Comparison of ENCODE assay signal across 7 cellular contexts in genomic region chr16:68311316-68311620, GRCh38. TPM values are rescaled to one million over a fixed set of nuclear protein-coding genes. Genes with fewer than 3 reads are reported as not detected.
DNase-seq lines count a peak whose midpoint lies in the region; ATAC-seq and TF ChIP-seq lines count a peak whose summit lies in the region.

No MANE protein-coding gene starts in this region.

- ATAC-seq in GM18867 (IDR thresholded peaks at IDR 0.05; ENCODE audit: unreplicated experiment) (peak; percentile 56), GM18505 (IDR thresholded peaks at IDR 0.05; ENCODE audit: unreplicated experiment) (no peak)

- intact Hi-C loops in breast epithelium (cut with DNase I; ENCODE audit: low total_unique reads): no loop called here

- TF ChIP-seq POLR2A in breast epithelium (IDR thresholded peaks at IDR 0.05): no peak
- TF ChIP-seq POLR2A in GM18505 (IDR thresholded peaks at IDR 0.05; ENCODE audit: borderline replicate concordance, extremely low read depth, insufficient read depth, insufficient read length): no peak

- H3K36me3 ChIP-seq in breast epithelium: no peaks in the 10 kb centered on the region
- peaks cover 31% of the 10 kb centered on the region for H3K36me3 ChIP-seq in muscle layer of colon (ENCODE audit: insufficient read depth, low read length)

- H3K9me3 ChIP-seq in breast epithelium (no peaks in the 10 kb centered on the region), muscle layer of colon (ENCODE audit: low read length) (no peaks in the 10 kb centered on the region)

- H3K4me3 ChIP-seq in breast epithelium (peak overlapping the region; percentile 78 to 99 (median 84)), muscle layer of colon (ENCODE audit: low read depth in 1 of 2, low read length in 2 of 2) (peak overlapping the region; percentile 77 to 89)

- peak overlapping the region; percentile 34 for H3K9ac ChIP-seq in muscle layer of colon (ENCODE audit: low read length)

- peak overlapping the region; percentile 84 to 85 for H3K27ac ChIP-seq in breast epithelium
- peak overlapping the region; percentile 43 for H3K27ac ChIP-seq in muscle layer of colon (ENCODE audit: low read depth, low read length)

- no peaks in the 10 kb centered on the region for H3K27me3 ChIP-seq in breast epithelium
- no peaks in the 10 kb centered on the region for H3K27me3 ChIP-seq in muscle layer of colon (ENCODE audit: control insufficient read depth in 1 of 2, insufficient read depth in 2 of 2, low read length in 2 of 2)

- TF ChIP-seq CTCF in breast epithelium (IDR thresholded peaks at IDR 0.05): no peak

- DNase-seq in NCI-H146 (lab: John Stamatoyannopoulos, UW) (peak; percentile 59), breast epithelium (ENCODE audit: low spot score in 2 of 2) (no peak), SK-N-DZ (ENCODE audit: low spot score) (no peak), ACHN (no peak)

- in situ Hi-C loops in ACHN (cut with HindIII; ENCODE audit: low pct_ligation_motif_present, low pct_unique_long_range_greater_than_20kb, low sequenced_read_pairs): no loop called here

- H3K4me1 ChIP-seq in breast epithelium (peaks cover 0 to 12% of the 10 kb centered on the region in 2 donors), muscle layer of colon (ENCODE audit: insufficient read depth, low read length) (peaks cover 21% of the 10 kb centered on the region)

RNA-seq across cellular contexts. Expression of gene PRMT7, which starts 0.4 kb away (rescaled TPM):
- 10 to 100 TPM; 38.4 to 53.4 (median 41.0) TPM for total RNA-seq in breast epithelium
- polyA plus RNA-seq in SK-N-DZ (2014; cell fraction: cytosol; rRNA removed): 53.7 and 60.6 TPM in 2 replicates
- polyA plus RNA-seq in SK-N-DZ (2014; cell fraction: nucleus; rRNA removed): 116 and 144 TPM in 2 replicates

RNA-seq across cellular contexts. Expression of gene SLC7A6OS, which starts 0.5 kb away (rescaled TPM):
- total RNA-seq in breast epithelium: 10 to 100 TPM; 16.4 to 18.6 (median 16.5) TPM
- 14.8 and 15.7 TPM in 2 replicates for polyA plus RNA-seq in SK-N-DZ (2014; cell fraction: cytosol; rRNA removed)
- polyA plus RNA-seq in SK-N-DZ (2014; cell fraction: nucleus; rRNA removed): 33.2 and 43.1 TPM in 2 replicates

RNA-seq across cellular contexts. Expression of gene SLC7A6, which starts 46.9 kb away (rescaled TPM):
- 100 to 1,000 TPM in 1 of 3 donors, 10 to 100 TPM in 2; 43.2 to 284 (median 65.2) TPM for total RNA-seq in breast epithelium
- polyA plus RNA-seq in SK-N-DZ (2014; cell fraction: cytosol; rRNA removed): 19.0 and 24.7 TPM in 2 replicates
- 38.3 and 64.3 TPM in 2 replicates for polyA plus RNA-seq in SK-N-DZ (2014; cell fraction: nucleus; rRNA removed)
